31 cellular contexts compared by ENCODE assay signal in the genomic region with DNA sequence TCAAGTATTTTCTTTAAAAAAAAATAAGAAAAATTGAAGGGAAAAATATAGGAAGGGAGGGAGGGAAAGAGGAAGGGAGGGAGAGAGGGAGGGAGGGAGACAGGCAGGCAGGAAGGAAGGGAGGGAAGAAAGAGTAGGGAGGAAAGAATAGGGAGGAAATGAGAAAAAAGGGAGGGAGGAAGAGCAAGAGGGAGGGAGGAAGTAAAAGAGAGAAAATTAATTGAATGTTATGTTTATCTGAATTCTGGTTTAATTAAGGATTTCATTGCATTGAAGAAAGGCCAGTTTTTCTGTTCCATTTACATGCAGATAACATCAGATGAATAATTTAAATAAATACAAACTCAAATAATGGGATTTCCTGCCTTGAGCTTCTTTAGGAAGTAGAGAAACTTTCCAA.
"Had no signal": no experiment of that assay in that cellular context is flagged by ENCODE, and none has a peak within 500 bp of the region (broad histone marks: within the 10 kb centered on the region; RNA-seq: fewer than 3 reads in every experiment).

No MANE protein-coding gene starts in this region.

- H3K4me3 ChIP-seq: neural progenitor cell, ovary, psoas muscle, skin epidermis, smooth muscle cell, spleen, suprapubic skin, testis, tibial artery, transverse colon, upper lobe of right lung, uterus had no signal

- H3K27me3 ChIP-seq: neural progenitor cell, ovary, spleen, suprapubic skin, testis, tibial artery, transverse colon, upper lobe of right lung, uterus had no signal

- H3K36me3 ChIP-seq: neural progenitor cell, ovary, spleen, suprapubic skin, tibial artery, transverse colon, upper lobe of right lung, uterus had no signal

- H3K4me3 Mint-ChIP-seq: natural killer cell; nephron; neural progenitor cell; stimulated activated memory B cell treated with anti-CD40 and anti-IgM and Interleukin-4, amounts not matched to agents 10 μg/mL and 1 μg/mL and 100 μg/mL, for 72 hours; stimulated activated naive CD8-positive, alpha-beta T cell treated with anti-CD3 and anti-CD28 coated beads, Interleukin-15, amount 100 ng/mL, for 72 hours; type B pancreatic cell had no signal

- H3K4me2 ChIP-seq: neural progenitor cell, smooth muscle cell had no signal

- H3K27ac Mint-ChIP-seq: natural killer cell; nephron; neural progenitor cell; progenitor cell of endocrine pancreas; stimulated activated memory B cell treated with anti-CD40 and anti-IgM and Interleukin-4, amounts not matched to agents 10 μg/mL and 1 μg/mL and 100 μg/mL, for 72 hours; type B pancreatic cell had no signal

- H3K9ac ChIP-seq: neural progenitor cell, parathyroid adenoma had no signal

- H3K9me3 ChIP-seq: ovary, psoas muscle, spleen, suprapubic skin, testis, tibial artery, transverse colon, upper lobe of right lung, uterus had no signal

- H3K27ac ChIP-seq: neural progenitor cell, ovary, parathyroid adenoma, psoas muscle, skin epidermis, spleen, suprapubic skin, testis, tibial artery, transverse colon, upper lobe of right lung, uterus had no signal

- H3K9me3 Mint-ChIP-seq: natural killer cell; nephron; stimulated activated naive CD8-positive, alpha-beta T cell treated with anti-CD3 and anti-CD28 coated beads, Interleukin-15, amount 100 ng/mL, for 72 hours; type B pancreatic cell had no signal

- H3K27me3 Mint-ChIP-seq: progenitor cell of endocrine pancreas; stimulated activated memory B cell treated with anti-CD40 and anti-IgM and Interleukin-4, amounts not matched to agents 10 μg/mL and 1 μg/mL and 100 μg/mL, for 72 hours; stimulated activated naive CD8-positive, alpha-beta T cell treated with anti-CD3 and anti-CD28 coated beads, Interleukin-15, amount 100 ng/mL, for 72 hours; type B pancreatic cell had no signal

- H3K79me2 ChIP-seq: parathyroid adenoma had no signal

- H2AFZ ChIP-seq: neural progenitor cell, parathyroid adenoma had no signal

- ATAC-seq: natural killer cell; psoas muscle; right cardiac atrium; sciatic nerve; stimulated activated memory B cell treated with anti-CD40 and anti-IgM and Interleukin-4, amounts not matched to agents 10 μg/mL and 1 μg/mL and 100 μg/mL, for 72 hours; stimulated activated naive CD8-positive, alpha-beta T cell treated with anti-CD3 and anti-CD28 coated beads, Interleukin-15, amount 100 ng/mL, for 72 hours; stimulated activated naive CD8-positive, alpha-beta T cell treated with anti-CD3 and anti-CD28 coated beads, Interleukin-15, Interleukin-2, amounts not matched to agents 100 U/mL and 50 U/mL, for 24 hours; upper lobe of right lung had no signal

- H3K36me3 Mint-ChIP-seq: natural killer cell; neural progenitor cell; stimulated activated memory B cell treated with anti-CD40 and anti-IgM and Interleukin-4, amounts not matched to agents 10 μg/mL and 1 μg/mL and 100 μg/mL, for 72 hours; type B pancreatic cell had no signal

- H3K4me1 ChIP-seq: psoas muscle, spleen, suprapubic skin, testis, transverse colon, upper lobe of right lung, uterus had no signal

- H3K4me1 Mint-ChIP-seq: nephron; stimulated activated memory B cell treated with anti-CD40 and anti-IgM and Interleukin-4, amounts not matched to agents 10 μg/mL and 1 μg/mL and 100 μg/mL, for 72 hours; stimulated activated naive CD8-positive, alpha-beta T cell treated with anti-CD3 and anti-CD28 coated beads, Interleukin-15, amount 100 ng/mL, for 72 hours had no signal

- DNase-seq: natural killer cell; occipital lobe; ovary; posterior cingulate gyrus; psoas muscle; right cardiac atrium; spleen; stimulated activated CD4-positive, alpha-beta T cell treated with anti-CD3 and anti-CD28 coated beads, Interleukin-12 subunit alpha, Interleukin-12 subunit beta, amount 100 ng/mL, for 4 hours; stimulated activated CD4-positive, alpha-beta T cell treated with anti-CD3 and anti-CD28 coated beads, Interleukin-1b, Interleukin-23, amount 100 ng/mL, for 48 hours; stimulated activated CD4-positive, alpha-beta T cell treated with anti-CD3 and anti-CD28 coated beads, Interleukin-4, amount 100 ng/mL, for 1 hour; stimulated activated CD4-positive, alpha-beta T cell treated with anti-CD3 and anti-CD28 coated beads, Interleukin-4, amount 100 ng/mL, for 4 hours; stimulated activated CD8-positive, alpha-beta memory T cell treated with anti-CD3 and anti-CD28 coated beads, Interleukin-4, amount 100 ng/mL, for 48 hours; stimulated activated naive CD4-positive, alpha-beta T cell; stimulated activated naive CD8-positive, alpha-beta T cell treated with anti-CD3 and anti-CD28 coated beads, Interleukin-15, amount 100 ng/mL, for 72 hours; stimulated activated naive CD8-positive, alpha-beta T cell treated with anti-CD3 and anti-CD28 coated beads, Interleukin-15, Interleukin-2, amounts not matched to agents 100 U/mL and 50 U/mL, for 24 hours; substantia nigra; testis; tibial artery; transverse colon; upper lobe of right lung; uterus had no signal
